Comparison of ENCODE assay signal across 8 cellular contexts in the genomic region with DNA sequence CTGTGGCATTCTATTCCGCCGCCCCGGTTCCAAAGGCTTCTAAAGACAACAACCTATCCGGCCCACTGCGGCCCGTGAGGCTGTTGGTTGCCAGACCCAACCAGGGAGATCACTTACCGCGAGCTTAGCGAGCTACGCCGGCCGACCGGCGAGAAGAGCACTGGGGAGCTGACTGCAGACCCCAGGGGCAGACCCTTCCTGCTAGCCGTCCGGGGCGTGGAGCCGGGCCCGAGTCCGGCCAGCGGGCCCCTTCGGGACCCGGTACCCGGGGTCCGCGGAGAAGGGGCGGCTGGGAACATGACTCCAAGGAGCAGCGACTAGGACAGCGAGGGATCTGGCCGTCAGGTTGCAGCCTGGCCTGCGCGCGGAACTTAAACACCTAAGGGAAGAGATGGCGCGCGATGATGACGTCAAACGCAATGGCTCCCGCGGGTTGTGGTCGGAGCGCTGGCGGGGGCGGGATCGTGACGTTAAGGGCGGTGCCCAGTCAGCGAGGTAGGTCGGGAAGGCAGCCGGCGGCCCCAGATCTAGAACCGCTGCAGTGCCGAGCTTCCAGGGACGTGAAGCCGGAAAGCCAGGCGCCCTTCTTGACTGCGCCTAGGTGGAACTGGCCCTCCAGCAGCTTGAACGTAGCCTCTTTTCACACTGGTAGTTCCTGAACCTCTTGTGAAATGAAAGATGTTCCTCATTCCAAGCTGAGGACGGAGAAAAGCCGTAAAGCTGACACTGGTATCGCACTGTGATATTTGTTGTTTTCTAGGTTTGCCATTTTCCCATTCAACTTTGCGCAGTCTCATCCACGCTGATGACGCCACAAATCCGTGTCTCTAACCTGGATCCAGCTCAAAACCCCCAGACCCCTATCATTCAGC. TPM values are rescaled to one million over a fixed set of nuclear protein-coding genes. Genes with fewer than 3 reads are reported as not detected.
DNase-seq lines count a peak whose midpoint lies in the region; ATAC-seq, FAIRE-seq and TF ChIP-seq lines count a peak whose summit lies in the region.

A gene (minus strand): TSS at position 391 of the 872 bp plus-strand sequence. CDS start 92 bp downstream, at position 299.

- H2AFZ ChIP-seq in keratinocyte (ENCODE audit: control insufficient read depth, low read length): peak within 1 kb of the TSS; percentile 100

- peak within 1 kb of the TSS; percentile 100 for H3K4me2 ChIP-seq in keratinocyte (ENCODE audit: control insufficient read depth, extremely low read depth, insufficient read depth, low read depth, low read length)

- H3K27me3 ChIP-seq in keratinocyte (ENCODE audit: control insufficient read depth, extremely low read depth, insufficient read depth, low read length): no peaks in the 10 kb centered on the region

- DNase-seq in AG10803 (ENCODE audit: low read depth): peak; percentile 97
- DNase-seq in NCI-H460 (ENCODE audit: extremely low read depth, low read depth): peak; percentile 99
- peak; percentile 98 for DNase-seq in activated CD4-positive, CD25-positive, alpha-beta regulatory T cell treated with anti-CD3 and anti-CD28 coated beads, Interleukin-2, amount 50 U/mL, for 72 hours
- DNase-seq in cerebellar nuclear complex (lab: John Stamatoyannopoulos, UW): peak; percentile 60 to 86
- peak; percentile 71 for DNase-seq in keratinocyte (ENCODE audit: low read depth, low spot score)
- peak; percentile 94 to 98 for DNase-seq in stimulated activated CD4-positive, alpha-beta T cell treated with anti-CD3 and anti-CD28 coated beads, Interleukin-15, amount 100 ng/mL, for 1 hour (ENCODE audit: low read depth in 1 of 2, low spot score in 1 of 2)

- H3K36me3 ChIP-seq in keratinocyte (ENCODE audit: control insufficient read depth in 2 of 2, extremely low read depth in 1 of 2, insufficient read depth in 2 of 2, low read length in 2 of 2): peaks cover 0 to 4% of the 10 kb centered on the region in 2 experiments

- H3K4me3 ChIP-seq in AG10803 (ENCODE audit: low read length): peak within 1 kb of the TSS; percentile 93
- H3K4me3 ChIP-seq in keratinocyte (ENCODE audit: control insufficient read depth in 2 of 3, extremely low read depth in 1 of 3, insufficient read depth in 2 of 3, low read depth in 1 of 3, low read length in 3 of 3): peak within 1 kb of the TSS; percentile 70 to 93 (median 92)

- H3K9ac ChIP-seq in keratinocyte (ENCODE audit: control insufficient read depth, extremely low read depth, insufficient read depth, low read length): peak within 1 kb of the TSS; percentile 97

- peak within 1 kb of the TSS; percentile 98 for H3K27ac ChIP-seq in keratinocyte (ENCODE audit: control insufficient read depth, insufficient read depth, low read length)

- peak; percentile 29 for FAIRE-seq in keratinocyte (lab: Jason Lieb, UNC)

- no peak for TF ChIP-seq CTCF in AG10803 (conservative IDR thresholded peaks at IDR 0.05; ENCODE audit: low read length)
- no peak for TF ChIP-seq CTCF in keratinocyte (optimal IDR thresholded peaks at IDR 0.05 in 1 of 3, IDR thresholded peaks at IDR 0.05 in 1 of 3, conservative IDR thresholded peaks at IDR 0.05 in 1 of 3; ENCODE audit: extremely low read depth in 1 of 3, insufficient read depth in 2 of 3, low read length in 3 of 3)

- no peaks in the 10 kb centered on the region for H4K20me1 ChIP-seq in keratinocyte (ENCODE audit: control insufficient read depth, extremely low read depth, insufficient read depth, low read length)

- H3K9me1 ChIP-seq in keratinocyte (ENCODE audit: control insufficient read depth, extremely low read depth, insufficient read depth, low read length): no peaks in the 10 kb centered on the region

- no peaks in the 10 kb centered on the region for H3K9me3 ChIP-seq in keratinocyte (ENCODE audit: control insufficient read depth, low read depth, low read length)

- ATAC-seq in GM19043 (IDR thresholded peaks at IDR 0.05; ENCODE audit: low read depth, unreplicated experiment) (peak; percentile 89), HG03378 (IDR thresholded peaks at IDR 0.05; ENCODE audit: unreplicated experiment) (peak; percentile 79)

- H3K4me1 ChIP-seq in keratinocyte (ENCODE audit: control insufficient read depth, extremely low read depth, insufficient read depth, low read length): peaks cover 17% of the 10 kb centered on the region

- peaks cover 28% of the 10 kb centered on the region for H3K79me2 ChIP-seq in keratinocyte (ENCODE audit: control insufficient read depth, insufficient read depth, low read length)

- dilution Hi-C loops in keratinocyte (cut with MboI; ENCODE audit: extremely low pct_ligation_motif_present, low sequenced_read_pairs): no loop called here

RNA-seq across cellular contexts. Expression of the gene that starts here (rescaled TPM):
- total RNA-seq in NCI-H460 (2014; rRNA removed; shearing (Covaris generic)): 58.8 and 60.0 TPM in 2 replicates
- polyA plus RNA-seq in NCI-H460 (2014; cell fraction: nucleus; rRNA removed): 36.4 and 59.8 TPM in 2 replicates
- 16.8 to 25.2 TPM (median 22.2 TPM) in 3 replicates for polyA plus RNA-seq in keratinocyte
- 21.3 TPM for polyA plus RNA-seq in keratinocyte (2011; ENCODE audit: low read depth)
- 12.2 and 23.2 TPM in 2 replicates for polyA plus RNA-seq in keratinocyte (2011; cell fraction: cytosol; rRNA removed)
- polyA plus RNA-seq in keratinocyte (2011; cell fraction: nucleus; rRNA removed): 27.8 and 34.1 TPM in 2 replicates
- 14.6 and 15.2 TPM in 2 replicates for polyA plus RNA-seq in keratinocyte (2012; ENCODE audit: low replicate concordance)
- 9.0 to 34.6 TPM (median 27.4 TPM) in 3 replicates for polyA minus RNA-seq in keratinocyte
- 20.9 TPM for polyA minus RNA-seq in keratinocyte (2011; cell fraction: cytosol; rRNA and poly(A)+ RNA removed)
- 24.5 and 37.1 TPM in 2 replicates for polyA minus RNA-seq in keratinocyte (2011; cell fraction: nucleus; rRNA and poly(A)+ RNA removed)

Comparison
In these comparisons a context has a peak if more than half of its experiments do, and no peak if none do; other contexts are left out.
1. Peak in every context shown above with its lines: DNase-seq, ATAC-seq, H3K4me3 ChIP-seq and H3K27ac ChIP-seq.